In the genomic region with DNA sequence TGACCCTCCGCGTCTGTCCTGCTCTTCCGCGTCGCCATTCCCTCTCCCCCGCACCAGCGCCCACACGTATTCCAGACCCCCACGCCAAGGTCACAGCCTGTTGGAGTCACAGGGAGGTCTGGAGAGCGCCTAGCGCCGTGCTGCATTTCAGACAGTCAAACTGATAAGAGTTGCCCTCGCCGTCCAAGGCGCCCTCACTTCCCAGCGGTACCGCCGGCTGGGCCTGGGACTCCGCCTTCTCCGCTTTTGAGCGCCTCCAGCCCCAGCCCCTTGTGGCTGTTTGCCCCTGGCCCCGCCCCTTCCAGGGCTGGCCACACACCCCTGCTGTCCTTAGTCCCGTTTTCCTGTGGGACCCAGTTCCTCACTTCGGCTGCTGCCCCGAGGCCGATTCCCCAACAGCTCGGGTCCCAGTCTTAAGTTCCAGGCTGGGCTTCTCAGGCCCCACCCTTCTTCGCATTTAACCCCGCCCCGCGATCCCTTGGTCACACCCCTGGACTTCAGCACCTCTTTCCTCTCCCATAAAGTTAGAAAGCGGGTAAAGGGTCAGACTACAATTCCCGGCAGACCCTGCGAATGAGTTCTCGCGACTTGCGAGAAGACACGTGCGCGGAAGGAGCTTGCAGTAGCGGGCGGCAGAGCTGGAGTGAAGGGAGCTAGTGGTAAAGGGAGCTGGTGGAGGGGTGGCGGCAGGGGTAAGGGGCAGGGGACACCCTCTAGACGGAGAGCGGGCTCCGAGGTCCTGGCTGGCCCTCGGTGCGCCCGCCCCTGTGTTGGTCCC, we compare ENCODE assay signal across 8 cellular contexts. TPM values are rescaled to one million over a fixed set of nuclear protein-coding genes. Genes with fewer than 3 reads are reported as not detected.
DNase-seq lines count a peak whose midpoint lies in the region; ATAC-seq, FAIRE-seq and TF ChIP-seq lines count a peak whose summit lies in the region.

A gene (plus strand): TSS at position 612 of the 778 bp plus-strand sequence. CDS start 1,085 bp downstream, outside the sequence.

- H3K36me3 ChIP-seq in BE2C = no peaks in the 10 kb centered on the region

- peak; percentile 96 for DNase-seq in BE2C
- peak; percentile 100 for DNase-seq in GM19240 (ENCODE audit: insufficient read length, low spot score)
- DNase-seq in NCI-H526 (lab: John Stamatoyannopoulos, UW) = peak; percentile 96 to 98
- DNase-seq in activated CD4-positive, alpha-beta T cell treated with anti-CD3 and anti-CD28 coated beads for 48 hours = peak; percentile 95
- DNase-seq in kidney glomerular epithelial cell (lab: John Stamatoyannopoulos, UW) = peak; percentile 95
- peak; percentile 74 to 80 for DNase-seq in stimulated activated CD4-positive, alpha-beta T cell treated with anti-CD3 and anti-CD28 coated beads, Interleukin-1b, Interleukin-23, amount 100 ng/mL, for 1 hour (ENCODE audit: low read depth in 2 of 2)

- peak; percentile 75 for FAIRE-seq in colon (lab: Jason Lieb, UNC)

- no peaks in the 10 kb centered on the region; the same call in 1 of the 2 replicates for H3K9me3 ChIP-seq in BE2C

- peaks cover 46% of the 10 kb centered on the region for H3K4me1 ChIP-seq in BE2C

- no peaks in the 10 kb centered on the region for H3K27me3 ChIP-seq in BE2C

- TF ChIP-seq CTCF in BE2C (IDR thresholded peaks at IDR 0.05; ENCODE audit: low read depth, low read length) = no peak

- peak within 1 kb of the TSS; percentile 72 for H3K4me3 ChIP-seq in BE2C (ENCODE audit: low read depth, low read length)

- ATAC-seq in HG03460 (IDR thresholded peaks at IDR 0.05; ENCODE audit: unreplicated experiment) = peak; percentile 91

RNA-seq across cellular contexts. Expression of the gene that starts here (rescaled TPM):
- polyA plus RNA-seq in BE2C (2012; ENCODE audit: insufficient read depth, insufficient read length, low read depth) = 93.8 TPM

Comparison
In these comparisons a context has a peak if more than half of its experiments do, and no peak if none do; other contexts are left out.
1. Peak in every context shown above with its lines: DNase-seq, ATAC-seq and H3K4me3 ChIP-seq.